In the genomic region with DNA sequence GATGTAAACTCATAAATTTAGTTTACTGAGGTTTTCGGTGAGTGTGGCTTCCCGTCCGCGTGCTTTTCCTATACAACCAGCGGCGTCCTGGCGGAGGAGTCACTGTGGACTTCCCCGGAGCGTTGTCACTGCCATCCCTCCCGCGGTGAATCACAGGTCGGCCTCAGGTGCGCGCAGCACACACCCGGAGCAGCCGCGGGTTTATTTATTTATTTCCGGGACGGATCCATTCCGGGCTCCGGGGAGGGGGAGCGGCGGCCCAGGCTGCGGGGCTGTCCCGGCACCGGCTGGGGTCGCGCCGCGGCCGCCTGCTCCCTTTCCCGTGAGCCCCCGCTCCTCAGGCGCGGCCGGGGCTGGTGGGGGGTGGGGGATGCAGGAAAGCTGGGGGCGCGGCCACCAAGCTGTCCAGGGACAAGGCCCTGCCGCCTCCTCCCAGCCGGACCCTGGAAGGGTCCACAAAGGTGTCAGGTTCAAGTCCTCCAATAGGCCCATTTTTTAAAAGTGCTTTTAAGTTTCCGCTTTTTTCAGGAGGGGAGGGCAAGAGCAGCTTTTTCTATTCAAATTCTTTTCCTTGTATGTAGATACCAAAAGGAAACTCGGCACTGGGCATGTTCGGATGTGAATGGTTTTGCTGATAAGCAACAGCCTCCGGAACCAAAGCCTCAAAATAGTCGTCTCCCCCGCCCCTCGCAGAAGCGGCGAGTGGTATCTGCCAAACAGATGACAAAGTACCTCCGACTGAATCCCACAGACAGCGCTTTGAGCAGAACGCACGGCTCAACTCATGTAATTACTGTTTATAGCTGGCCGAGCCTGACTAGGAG, we compare ENCODE assay signal across 8 cellular contexts.
A peak's percentile ranks its signal among the peaks of the same experiment; 100 is the strongest.
DNase-seq lines count a peak whose midpoint lies in the region; ATAC-seq and TF ChIP-seq lines count a peak whose summit lies in the region.

No MANE protein-coding gene starts in this region.

- peak overlapping the region; percentile 18 for H3K4me3 ChIP-seq in GM12875 (ENCODE audit: low read depth, low read length)

- DNase-seq in NCI-H510A (lab: John Stamatoyannopoulos, UW) (peak; percentile 79), dedifferentiated amniotic fluid mesenchymal stem cell (ENCODE audit: extremely low spot score) (peak; percentile 79), left colon (peak; percentile 89 to 93), NCI-H446 (lab: John Stamatoyannopoulos, UW) (no peak)
- DNase-seq in activated CD4-positive, alpha-beta T cell treated with anti-CD3 and anti-CD28 coated beads, Interleukin-2, amount 50 U/mL, for 1 hour = peak; percentile 87
- DNase-seq in stimulated activated CD4-positive, alpha-beta T cell treated with anti-CD3 and anti-CD28 coated beads, Interleukin-1b, Interleukin-23, amount 100 ng/mL, for 1 hour (ENCODE audit: low read depth in 2 of 2) = peak; percentile 70 to 75

- intact Hi-C loops in left colon (cut with DNase I, micrococcal nuclease) = loop anchor here in 1 of 2 donors (10.0 kb wide), 1 partner anchor 91 kb away; no protein-coding TSS in a partner anchor

- peak; percentile 62 for ATAC-seq in HG03175 (IDR thresholded peaks at IDR 0.05; ENCODE audit: unreplicated experiment)
- peak; percentile 86 for ATAC-seq in left colon

- TF ChIP-seq CTCF in GM12875 (IDR thresholded peaks at IDR 0.05; ENCODE audit: borderline replicate concordance, insufficient read depth, low read depth, low read length) = no peak

Comparison
In these comparisons a context has a peak if more than half of its experiments do, and no peak if none do; other contexts are left out.
1. DNase-seq: peak in NCI-H510A (single experiment), activated CD4-positive, alpha-beta T cell treated with anti-CD3 and anti-CD28 coated beads, Interleukin-2, amount 50 U/mL, for 1 hour (single experiment), dedifferentiated amniotic fluid mesenchymal stem cell (single experiment), left colon (2 of 2) and stimulated activated CD4-positive, alpha-beta T cell treated with anti-CD3 and anti-CD28 coated beads, Interleukin-1b, Interleukin-23, amount 100 ng/mL, for 1 hour (2 of 2); none in NCI-H446 (0 of 2).